7 cellular contexts compared by ENCODE assay signal in the genomic region with DNA sequence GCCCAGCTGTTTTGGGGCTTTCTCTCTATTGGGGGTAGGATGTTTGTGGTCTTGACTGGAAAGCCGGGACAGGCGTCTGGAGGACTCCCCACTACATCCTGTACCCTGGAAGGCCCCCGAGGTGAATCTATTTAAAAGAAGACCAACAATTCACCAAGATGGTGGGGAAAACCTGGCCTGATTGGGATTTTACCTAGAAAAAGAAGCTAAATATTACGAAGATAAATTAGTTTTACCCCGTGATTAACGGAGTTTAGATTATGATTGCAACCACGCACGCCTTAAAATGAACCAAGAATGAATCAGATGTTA. TPM values are rescaled to one million over a fixed set of nuclear protein-coding genes. Genes with fewer than 3 reads are reported as not detected.
DNase-seq lines count a peak whose midpoint lies in the region; ATAC-seq and TF ChIP-seq lines count a peak whose summit lies in the region.

No MANE protein-coding gene starts in this region.

- ATAC-seq in activated B cell treated with CpG ODN at 0.5 μM for 24 hours (ENCODE audit: low read depth) (no peak), GM21723 (IDR thresholded peaks at IDR 0.05; ENCODE audit: unreplicated experiment) (no peak)

- H3K36me3 ChIP-seq in HEK293 (ENCODE audit: control insufficient read depth in 2 of 2, insufficient read depth in 1 of 2, low read length in 2 of 2) (no peaks in the 10 kb centered on the region), iPS-15b (ENCODE audit: control insufficient read depth, insufficient read depth, low read length) (peaks cover 7% of the 10 kb centered on the region)

- peak overlapping the region; percentile 95 for H3K27ac Mint-ChIP-seq in activated B cell treated with CpG ODN at 0.5 μM for 24 hours
- peak overlapping the region; percentile 93 for H3K27ac Mint-ChIP-seq in stimulated activated naive CD8-positive, alpha-beta T cell treated with anti-CD3 and anti-CD28 coated beads, Interleukin-15, Interleukin-2, amounts not matched to agents 100 ng/mL and 50 ng/mL, for 24 hours

- TF ChIP-seq CTCF in HEK293 (tag by site-specific recombination; IDR thresholded peaks at IDR 0.05) (no peak), activated B cell treated with CpG ODN at 0.5 μM for 24 hours (IDR thresholded peaks at IDR 0.05) (no peak)

- H3K9me3 ChIP-seq in HEK293 (ENCODE audit: control insufficient read depth, insufficient read depth, low read depth, low read length) (no peaks in the 10 kb centered on the region), iPS-15b (ENCODE audit: control insufficient read depth, insufficient read depth, low read length) (no peaks in the 10 kb centered on the region)

- no peak overlapping the region for H3K9ac ChIP-seq in iPS-15b (ENCODE audit: low read depth, low read length)

- intact Hi-C loops in activated B cell treated with CpG ODN at 0.5 μM for 24 hours (cut with micrococcal nuclease): loop anchor here (1.0 to 10.0 kb wide), 11 partner anchors 14 to 1114 kb away; partner anchors contain the start of genes DOK4, HERPUD1, MT2A and POLR2C

- DNase-seq in activated B cell treated with CpG ODN at 0.5 μM for 24 hours: no peak
- no peak for DNase-seq in cerebellar nuclear complex (lab: John Stamatoyannopoulos, UW)
- DNase-seq in 8988T: no peak

- CTCF ChIA-PET in HEK293 (lab: Yijun Ruan, JAX) (interaction anchor here (0.6 to 1.1 kb wide), 3 partner anchors 75 to 186 kb away, joined by 3 to 4 read pairs (median 3); partner anchors contain the start of gene POLR2C), activated B cell treated with CpG ODN at 0.5 μM for 24 hours (lab: Charles Lee) (interaction anchor here (0.9 to 2.1 kb wide), 6 partner anchors 9 to 75 kb away, joined by 3 to 15 read pairs (median 4); partner anchors contain the start of gene POLR2C)

- peaks cover 82% of the 10 kb centered on the region for H3K4me1 Mint-ChIP-seq in activated B cell treated with CpG ODN at 0.5 μM for 24 hours
- H3K4me1 Mint-ChIP-seq in stimulated activated naive CD8-positive, alpha-beta T cell treated with anti-CD3 and anti-CD28 coated beads, Interleukin-15, Interleukin-2, amounts not matched to agents 100 ng/mL and 50 ng/mL, for 24 hours (ENCODE audit: low read depth): peaks cover 74% of the 10 kb centered on the region

- peaks cover 15% of the 10 kb centered on the region for H3K4me1 ChIP-seq in HEK293 (ENCODE audit: control insufficient read depth, insufficient read depth, low read length)
- peaks cover 12% of the 10 kb centered on the region for H3K4me1 ChIP-seq in iPS-15b (ENCODE audit: control insufficient read depth, insufficient read depth, low read length)

- H3K4me3 Mint-ChIP-seq in activated B cell treated with CpG ODN at 0.5 μM for 24 hours: peak overlapping the region; percentile 90
- H3K4me3 Mint-ChIP-seq in stimulated activated naive CD8-positive, alpha-beta T cell treated with anti-CD3 and anti-CD28 coated beads, Interleukin-15, Interleukin-2, amounts not matched to agents 100 ng/mL and 50 ng/mL, for 24 hours: peak overlapping the region; percentile 84

- H3K36me3 Mint-ChIP-seq in activated B cell treated with CpG ODN at 0.5 μM for 24 hours (ENCODE audit: low read depth): peaks cover 1% of the 10 kb centered on the region
- H3K36me3 Mint-ChIP-seq in stimulated activated naive CD8-positive, alpha-beta T cell treated with anti-CD3 and anti-CD28 coated beads, Interleukin-15, Interleukin-2, amounts not matched to agents 100 ng/mL and 50 ng/mL, for 24 hours (ENCODE audit: low read depth): no peaks in the 10 kb centered on the region

- H3K4me3 ChIP-seq in HEK293 (ENCODE audit: low read depth, low read length): no peak overlapping the region
- H3K4me3 ChIP-seq in iPS-15b (ENCODE audit: low read depth, low read length): peak overlapping the region; percentile 74

- peaks cover 7% of the 10 kb centered on the region for H3K27me3 ChIP-seq in iPS-15b (ENCODE audit: control insufficient read depth, insufficient read depth, low read length)

- H3K27me3 Mint-ChIP-seq in activated B cell treated with CpG ODN at 0.5 μM for 24 hours: no peaks in the 10 kb centered on the region
- H3K27me3 Mint-ChIP-seq in stimulated activated naive CD8-positive, alpha-beta T cell treated with anti-CD3 and anti-CD28 coated beads, Interleukin-15, Interleukin-2, amounts not matched to agents 100 ng/mL and 50 ng/mL, for 24 hours: no peaks in the 10 kb centered on the region

- H3K27ac ChIP-seq in HEK293 (ENCODE audit: extremely low read depth, low read depth, low read length): peak overlapping the region; percentile 85; the same call in 1 of the 2 replicates

- H3K9me3 Mint-ChIP-seq in activated B cell treated with CpG ODN at 0.5 μM for 24 hours: no peaks in the 10 kb centered on the region
- H3K9me3 Mint-ChIP-seq in stimulated activated naive CD8-positive, alpha-beta T cell treated with anti-CD3 and anti-CD28 coated beads, Interleukin-15, Interleukin-2, amounts not matched to agents 100 ng/mL and 50 ng/mL, for 24 hours: no peaks in the 10 kb centered on the region

- POLR2A ChIA-PET in HEK293 (lab: Yijun Ruan, JAX) (no interaction called here), activated B cell treated with CpG ODN at 0.5 μM for 24 hours (lab: Charles Lee) (interaction anchor here (0.5 to 3.6 kb wide), 20 partner anchors 9 to 602 kb away, joined by 3 to 26 read pairs (median 5); partner anchors contain the start of genes CIAPIN1, COQ9, DOK4 and KATNB1)

TF ChIP-seq in HEK293, 187 proteins besides CTCF, POLR2A, EP300 and RAD21:
- peak; percentile 76 for TF ChIP-seq ZNF335 (tag by site-specific recombination; conservative IDR thresholded peaks at IDR 0.05)
- no peak for TF ChIP-seq ZNF704 (tag by site-specific recombination; IDR thresholded peaks at IDR 0.05)

RNA-seq across cellular contexts. Expression of gene CCDC102A, which starts 0.8 kb away (rescaled TPM):
- 15.5 TPM in 2 replicates for total RNA-seq in activated B cell treated with CpG ODN at 0.5 μM for 24 hours

RNA-seq across cellular contexts. Expression of gene ADGRG5, which starts 5.3 kb away (rescaled TPM):
- 22.2 and 23.0 TPM in 2 replicates for total RNA-seq in activated B cell treated with CpG ODN at 0.5 μM for 24 hours

RNA-seq across cellular contexts. Expression of gene DOK4, which starts 50.9 kb away (rescaled TPM):
- 0.66 and 0.73 TPM in 2 replicates for total RNA-seq in activated B cell treated with CpG ODN at 0.5 μM for 24 hours
